Comparison of ENCODE assay signal across 9 cellular contexts in genomic region chrX:124217289-124218251, GRCh38.
DNase-seq lines count a peak whose midpoint lies in the region; ATAC-seq and TF ChIP-seq lines count a peak whose summit lies in the region.
"Had no signal": no experiment of that assay in that cellular context is flagged by ENCODE, and none has a peak within 500 bp of the region (broad histone marks: within the 10 kb centered on the region; RNA-seq: fewer than 3 reads in every experiment).

No MANE protein-coding gene starts in this region.

- H3K4me3 Mint-ChIP-seq in activated B cell treated with CpG ODN at 0.5 μM for 24 hours: peak overlapping the region; percentile 52

- H3K36me3 Mint-ChIP-seq in activated B cell treated with CpG ODN at 0.5 μM for 24 hours (ENCODE audit: low read depth): no peaks in the 10 kb centered on the region

- ATAC-seq in GM21723 (IDR thresholded peaks at IDR 0.05; ENCODE audit: unreplicated experiment) (peak; percentile 76), activated B cell treated with CpG ODN at 0.5 μM for 24 hours (ENCODE audit: low read depth) (peak; percentile 60)

- TF ChIP-seq CTCF in activated B cell treated with CpG ODN at 0.5 μM for 24 hours (IDR thresholded peaks at IDR 0.05) (no peak), sigmoid colon (IDR thresholded peaks at IDR 0.05) (no peak)

- intact Hi-C loops in activated B cell treated with CpG ODN at 0.5 μM for 24 hours (cut with micrococcal nuclease) (loop anchor here (10.0 kb wide), 2 partner anchors 253 to 383 kb away; partner anchors contain the start of gene STAG2), sigmoid colon (cut with DNase I) (no loop called here)

- H3K27ac Mint-ChIP-seq in activated B cell treated with CpG ODN at 0.5 μM for 24 hours: peak overlapping the region; percentile 87

- H3K9me3 Mint-ChIP-seq in activated B cell treated with CpG ODN at 0.5 μM for 24 hours: no peaks in the 10 kb centered on the region

- H3K4me3 ChIP-seq in sigmoid colon: no peak overlapping the region
- H3K4me3 ChIP-seq: SJSA1 had no signal

- CTCF ChIA-PET in activated B cell treated with CpG ODN at 0.5 μM for 24 hours (lab: Charles Lee): no interaction called here

- DNase-seq in GM03348 (ENCODE audit: low spot score) (peak; percentile 19), Kasumi-1 (lab: John Stamatoyannopoulos, UW) (peak; percentile 90 to 92), activated B cell treated with CpG ODN at 0.5 μM for 24 hours (no peak), putamen (ENCODE audit: low spot score) (peak; percentile 33), sigmoid colon (no peak), GM19240 (ENCODE audit: insufficient read length, low spot score) (no peak)
- DNase-seq in effector CD4-positive, alpha-beta T cell: peak; percentile 51

- H3K9me3 ChIP-seq in sigmoid colon: no peaks in the 10 kb centered on the region
- H3K9me3 ChIP-seq: SJSA1 had no signal

- H3K27me3 Mint-ChIP-seq in activated B cell treated with CpG ODN at 0.5 μM for 24 hours: no peaks in the 10 kb centered on the region

- no peaks in the 10 kb centered on the region for H3K27me3 ChIP-seq in sigmoid colon
- H3K27me3 ChIP-seq: SJSA1 had no signal

- no peaks in the 10 kb centered on the region for H3K36me3 ChIP-seq in sigmoid colon
- H3K36me3 ChIP-seq: SJSA1 had no signal

- peaks cover 47% of the 10 kb centered on the region for H3K4me1 Mint-ChIP-seq in activated B cell treated with CpG ODN at 0.5 μM for 24 hours

- no peaks in the 10 kb centered on the region for H3K4me1 ChIP-seq in sigmoid colon

- no peak for TF ChIP-seq POLR2A in sigmoid colon (IDR thresholded peaks at IDR 0.05)

- TF ChIP-seq EP300 in sigmoid colon (IDR thresholded peaks at IDR 0.05): no peak

- POLR2A ChIA-PET in activated B cell treated with CpG ODN at 0.5 μM for 24 hours (lab: Charles Lee): no interaction called here

- peak overlapping the region in 1 of 4 donors; percentile 16 for H3K27ac ChIP-seq in sigmoid colon
- H3K27ac ChIP-seq: SJSA1 had no signal

- WGBS in sigmoid colon, 2 donors: 30 to 56% methylated on average over 10 of the region's 10 CpGs

Comparison
In these comparisons a context has a peak if more than half of its experiments do, and no peak if none do; other contexts are left out.
1. DNase-seq: peak in GM03348 (single experiment), Kasumi-1 (2 of 2), effector CD4-positive, alpha-beta T cell (single experiment) and putamen (single experiment); none in activated B cell treated with CpG ODN at 0.5 μM for 24 hours (single experiment), sigmoid colon (single experiment) and GM19240 (single experiment).